ENCODE assay signal across 29 cellular contexts in the genomic region with DNA sequence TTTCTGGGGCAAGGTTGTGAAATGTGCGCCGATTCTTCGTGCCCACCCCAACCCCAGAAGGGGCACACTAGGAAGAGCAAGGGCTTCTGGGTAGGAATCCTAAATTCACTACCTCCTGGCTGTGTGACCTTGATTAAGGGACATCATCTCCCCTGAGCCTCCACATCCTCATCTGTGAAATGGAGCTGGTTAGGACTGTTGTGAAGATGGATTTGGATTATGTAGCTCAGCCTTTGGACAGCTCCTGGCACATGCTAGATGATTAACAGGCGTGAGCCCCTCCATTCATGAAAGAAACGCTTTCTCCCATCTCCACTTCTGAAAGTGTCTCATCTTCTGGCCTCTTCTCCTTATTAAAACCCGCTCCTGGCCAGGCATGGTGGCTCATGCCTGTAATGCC.
"Had no signal": no experiment of that assay in that cellular context is flagged by ENCODE, and none has a peak within 500 bp of the region (broad histone marks: within the 10 kb centered on the region; RNA-seq: fewer than 3 reads in every experiment).

No MANE protein-coding gene starts in this region.

- FAIRE-seq: TTC549 had no signal

- H3K27ac ChIP-seq: ascending aorta, Peyer's patch, RWPE1, SJCRH30, VCaP had no signal

- H3K4me3 ChIP-seq: ascending aorta, Peyer's patch, SJCRH30 had no signal

- H3K36me3 ChIP-seq: ascending aorta, Peyer's patch, SJCRH30 had no signal

- ATAC-seq: activated naive CD4-positive, alpha-beta T cell treated with anti-CD3 and anti-CD28 coated beads, Interleukin-2, amount 50 U/mL, for 72 hours; activated naive CD8-positive, alpha-beta T cell treated with anti-CD3 and anti-CD28 coated beads, Interleukin-2, amount 50 U/mL, for 24 hours; activated T-cell treated with anti-CD3 and anti-CD28 coated beads, Interleukin-2, amount 50 U/mL, for 4 hours; T-helper 17 cell had no signal

- H3K4me1 ChIP-seq: SJCRH30 had no signal

- H3K9me3 ChIP-seq: ascending aorta, Peyer's patch, SJCRH30 had no signal

- H3K27me3 ChIP-seq: ascending aorta, Peyer's patch, SJCRH30 had no signal

- DNase-seq: activated CD4-positive, alpha-beta memory T cell treated with anti-CD3 and anti-CD28 coated beads for 36 hours; activated CD4-positive, alpha-beta T cell treated with anti-CD3 and anti-CD28 coated beads, Interleukin-2, amount 10 ng/mL, durations not matched to agents 7 days and 5 days; activated CD4-positive, CD25-positive, alpha-beta regulatory T cell; activated CD8-positive, alpha-beta memory T cell treated with anti-CD3 and anti-CD28 coated beads for 24 hours; activated effector memory CD4-positive, alpha-beta T cell treated with anti-CD3 and anti-CD28 coated beads, Interleukin-2, amount 50 U/mL, for 16 hours; activated naive CD4-positive, alpha-beta T cell treated with Interleukin-2 at 50 U/mL for 16 hours; activated naive CD8-positive, alpha-beta T cell treated with anti-CD3 and anti-CD28 coated beads, Interleukin-2, amount 50 U/mL, for 24 hours; activated T-cell treated with anti-CD3 and anti-CD28 coated beads, Interleukin-2, amount 50 U/mL, for 4 hours; amniotic stem cell; Karpas-422; MM.1S; NCI-H1105; NCI-H1436; NCI-H1694 treated with DMSO at 0.1 percent for 48 hours; NCI-H2029 treated with DMSO at 0.1 percent for 48 hours; NCI-H345; NCI-H510A; NCI-H526 treated with DMSO at 0.1 percent for 48 hours; NCI-H82; Peyer's patch; Right ventricle myocardium superior; SJCRH30; T-helper 17 cell; T-helper 9 cell had no signal
